In the genomic region with DNA sequence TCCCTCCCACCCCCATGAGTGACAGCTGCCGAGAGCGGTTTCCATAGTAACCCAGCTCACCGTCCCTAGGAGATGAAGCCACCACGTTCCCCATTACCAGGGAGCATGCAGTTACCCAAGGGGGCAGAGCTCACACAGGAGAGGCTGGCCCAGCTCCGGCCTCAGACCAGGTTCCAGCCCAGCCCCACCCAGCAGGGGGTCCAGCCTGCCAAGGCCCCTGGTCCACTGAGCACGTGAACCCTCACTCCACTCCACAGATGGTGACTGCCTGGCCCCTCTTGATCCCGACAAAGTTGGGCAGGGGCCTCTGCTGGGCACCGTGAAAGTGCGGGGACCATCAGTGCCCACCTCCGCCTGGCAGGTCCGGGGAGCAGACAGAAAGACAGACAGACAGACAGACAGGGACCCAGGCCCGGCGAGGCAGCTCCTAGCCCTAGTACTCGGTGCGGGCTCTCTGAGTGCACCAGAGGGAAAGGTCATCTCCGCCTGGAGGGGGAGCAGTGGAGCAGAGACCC, we compare ENCODE assay signal across 8 cellular contexts. TPM values are rescaled to one million over a fixed set of nuclear protein-coding genes. Genes with fewer than 3 reads are reported as not detected.
DNase-seq lines count a peak whose midpoint lies in the region; ATAC-seq and FAIRE-seq lines count a peak whose summit lies in the region.

No MANE protein-coding gene starts in this region.

- no peaks in the 10 kb centered on the region for H3K9me3 Mint-ChIP-seq in activated T-cell treated with anti-CD3 and anti-CD28 coated beads, Interleukin-2, amount 50 U/mL, for 24 hours

- ATAC-seq in left ventricle myocardium superior = peak; percentile 32

- H3K4me1 Mint-ChIP-seq in activated T-cell treated with anti-CD3 and anti-CD28 coated beads, Interleukin-2, amount 50 U/mL, for 24 hours (ENCODE audit: low read depth) = peaks cover 13% of the 10 kb centered on the region

- peaks cover 13% of the 10 kb centered on the region for H3K27me3 Mint-ChIP-seq in activated T-cell treated with anti-CD3 and anti-CD28 coated beads, Interleukin-2, amount 50 U/mL, for 24 hours

- H3K36me3 ChIP-seq in small intestine (ENCODE audit: control insufficient read depth in 2 of 2, insufficient read depth in 2 of 2, low read length in 2 of 2) = no peaks in the 10 kb centered on the region

- no peaks in the 10 kb centered on the region for H3K4me1 ChIP-seq in small intestine (ENCODE audit: control insufficient read depth in 2 of 2, insufficient read depth in 1 of 2, low read depth in 1 of 2, low read length in 1 of 2)

- H3K4me3 Mint-ChIP-seq in activated T-cell treated with anti-CD3 and anti-CD28 coated beads, Interleukin-2, amount 50 U/mL, for 24 hours = peak overlapping the region; percentile 78

- no peak for FAIRE-seq in small intestine (lab: Jason Lieb, UNC)

- H3K36me3 Mint-ChIP-seq in activated T-cell treated with anti-CD3 and anti-CD28 coated beads, Interleukin-2, amount 50 U/mL, for 24 hours (ENCODE audit: low read depth) = no peaks in the 10 kb centered on the region

- H3K27ac ChIP-seq in small intestine (ENCODE audit: low read depth in 1 of 2, low read length in 1 of 2) = peak overlapping the region in 1 of 2 donors; percentile 10

- H3K4me3 ChIP-seq in small intestine (ENCODE audit: low read depth in 1 of 2, low read length in 2 of 2) = peak overlapping the region in 1 of 2 donors; percentile 16

- DNase-seq in NCI-H82 (lab: John Stamatoyannopoulos, UW) (peak; percentile 66), NCI-H82 treated with DMSO at 0.1 percent for 48 hours (lab: John Stamatoyannopoulos, UW; ENCODE audit: unreplicated experiment) (no peak), NCI-H1105 (lab: John Stamatoyannopoulos, UW) (peak; percentile 75), left ventricle myocardium superior (no peak), SIG-M5 treated with dmso at 0.1 percent for 504 hours (lab: John Stamatoyannopoulos, UW; ENCODE audit: unreplicated experiment) (no peak), small intestine (no peak)
- DNase-seq in activated T-cell treated with anti-CD3 and anti-CD28 coated beads, Interleukin-2, amount 50 U/mL, for 24 hours = no peak
- peak; percentile 27 to 45 for DNase-seq in stimulated activated CD4-positive, alpha-beta T cell treated with anti-CD3 and anti-CD28 coated beads, Interleukin-2, amount 100 ng/mL, for 48 hours

- WGBS in small intestine, 3 donors = 3 to 4% (median 4%) methylated on average over 16 of the region's 16 CpGs

- no peaks in the 10 kb centered on the region for H3K9me3 ChIP-seq in small intestine (ENCODE audit: control insufficient read depth, low read depth)

- peaks cover 0 to 23% of the 10 kb centered on the region in 2 donors for H3K27me3 ChIP-seq in small intestine (ENCODE audit: control insufficient read depth in 2 of 2, insufficient read depth in 2 of 2, low read length in 2 of 2)

- H3K27ac Mint-ChIP-seq in activated T-cell treated with anti-CD3 and anti-CD28 coated beads, Interleukin-2, amount 50 U/mL, for 24 hours = peak overlapping the region; percentile 81

- intact Hi-C loops in left ventricle myocardium superior (cut with micrococcal nuclease) = no loop called here

RNA-seq across cellular contexts. Expression of gene CELF5, which starts 50.7 kb away (rescaled TPM):
- total RNA-seq in left ventricle myocardium superior = not detected
- polyA plus RNA-seq in small intestine = under 1 TPM in 2 of 3 donors, not detected in 1; 0.54 to 0.70 TPM

Comparison
In these comparisons a context has a peak if more than half of its experiments do, and no peak if none do; other contexts are left out.
1. DNase-seq: peak in NCI-H82 (single experiment), NCI-H1105 (single experiment) and stimulated activated CD4-positive, alpha-beta T cell treated with anti-CD3 and anti-CD28 coated beads, Interleukin-2, amount 100 ng/mL, for 48 hours (2 of 2); none in NCI-H82 treated with DMSO at 0.1 percent for 48 hours (single experiment), activated T-cell treated with anti-CD3 and anti-CD28 coated beads, Interleukin-2, amount 50 U/mL, for 24 hours (single experiment), left ventricle myocardium superior (single experiment), SIG-M5 treated with dmso at 0.1 percent for 504 hours (single experiment) and small intestine (single experiment).